ENCODE assay signal across 15 cellular contexts in genomic region chr3:116474356-116475200, GRCh38. TPM values are rescaled to one million over a fixed set of nuclear protein-coding genes. Genes with fewer than 3 reads are reported as not detected.
DNase-seq lines count a peak whose midpoint lies in the region.
"Had no signal": no experiment of that assay in that cellular context is flagged by ENCODE, and none has a peak within 500 bp of the region (broad histone marks: within the 10 kb centered on the region; RNA-seq: fewer than 3 reads in every experiment).

No MANE protein-coding gene starts in this region.

- H3K27ac ChIP-seq in caudate nucleus (ENCODE audit: low read depth, low read length) = no peak overlapping the region
- H3K27ac ChIP-seq: epithelial cell of prostate, heart left ventricle, upper lobe of left lung had no signal

- DNase-seq in DMS153 treated with DMSO at 0.1 percent for 48 hours (lab: John Stamatoyannopoulos, UW; ENCODE audit: unreplicated experiment) (peak; percentile 93), NCI-H1694 (lab: John Stamatoyannopoulos, UW) (peak; percentile 86), NCI-H524 treated with DMSO at 0.1 percent for 48 hours (lab: John Stamatoyannopoulos, UW) (peak; percentile 99), foreskin melanocyte (peak; percentile 9), H4 (ENCODE audit: low spot score) (no peak), caudate nucleus (lab: John Stamatoyannopoulos, UW) (no peak), mesenteric fat pad (ENCODE audit: low spot score) (no peak), hepatic stellate cell (ENCODE audit: low spot score) (no peak)
- DNase-seq: activated CD4-positive, alpha-beta T cell treated with anti-CD3 and anti-CD28 coated beads, Interleukin-2, amount 10 ng/mL, durations not matched to agents 7 days and 5 days; activated T-cell treated with anti-CD3 and anti-CD28 coated beads, Interleukin-2, amount 50 U/mL, for 1 hour; heart left ventricle; naive B cell; T-helper 9 cell; upper lobe of left lung had no signal

RNA-seq across cellular contexts. Expression of gene LSAMP, which starts 29.3 kb away (rescaled TPM):
- total RNA-seq in H4 (2014; rRNA removed; shearing (Covaris generic)) = 4.7 and 5.9 TPM in 2 replicates
- 1.7 TPM for total RNA-seq in mesenteric fat pad
- total RNA-seq: activated CD4-positive, alpha-beta T cell treated with anti-CD3 and anti-CD28 coated beads, Interleukin-2, amount 10 ng/mL, durations not matched to agents 7 days and 5 days had no signal

Comparison
In these comparisons a context has a peak if more than half of its experiments do, and no peak if none do; other contexts are left out.
1. DNase-seq: peak in DMS153 treated with DMSO at 0.1 percent for 48 hours (single experiment), NCI-H1694 (single experiment), NCI-H524 treated with DMSO at 0.1 percent for 48 hours (single experiment) and foreskin melanocyte (single experiment); none in H4 (single experiment), caudate nucleus (0 of 61), mesenteric fat pad (single experiment) and hepatic stellate cell (single experiment).